In genomic region chrX:15116900-15117299, GRCh38 we compare ENCODE assay signal across 23 cellular contexts.
DNase-seq lines count a peak whose midpoint lies in the region; ATAC-seq, FAIRE-seq and TF ChIP-seq lines count a peak whose summit lies in the region.
"Had no signal": no experiment of that assay in that cellular context is flagged by ENCODE, and none has a peak within 500 bp of the region (broad histone marks: within the 10 kb centered on the region; RNA-seq: fewer than 3 reads in every experiment).

No MANE protein-coding gene starts in this region.

- H3K27me3 Mint-ChIP-seq in activated CD8-positive, alpha-beta memory T cell treated with anti-CD3 and anti-CD28 coated beads, Interleukin-2, amount 10 ng/mL, durations not matched to agents 7 days and 5 days: no peaks in the 10 kb centered on the region
- peaks cover 5% of the 10 kb centered on the region for H3K27me3 Mint-ChIP-seq in activated CD8-positive, alpha-beta T cell treated with anti-CD3 and anti-CD28 coated beads for 36 hours
- H3K27me3 Mint-ChIP-seq in endothelial cell (ENCODE audit: unreplicated experiment): no peaks in the 10 kb centered on the region

- POLR2A ChIA-PET in activated CD8-positive, alpha-beta T cell treated with anti-CD3 and anti-CD28 coated beads for 36 hours (lab: Charles Lee): no interaction called here

- H3K9me3 Mint-ChIP-seq in activated CD8-positive, alpha-beta memory T cell treated with anti-CD3 and anti-CD28 coated beads, Interleukin-2, amount 10 ng/mL, durations not matched to agents 7 days and 5 days (ENCODE audit: low read depth): no peaks in the 10 kb centered on the region
- no peaks in the 10 kb centered on the region for H3K9me3 Mint-ChIP-seq in activated CD8-positive, alpha-beta T cell treated with anti-CD3 and anti-CD28 coated beads for 36 hours
- no peaks in the 10 kb centered on the region for H3K9me3 Mint-ChIP-seq in endothelial cell (ENCODE audit: unreplicated experiment)

- peak; percentile 39 for ATAC-seq in activated CD8-positive, alpha-beta memory T cell treated with anti-CD3 and anti-CD28 coated beads, Interleukin-2, amount 10 ng/mL, durations not matched to agents 7 days and 5 days
- ATAC-seq in activated CD8-positive, alpha-beta T cell treated with anti-CD3 and anti-CD28 coated beads for 36 hours: peak; percentile 20
- no peak for ATAC-seq in HG03139 (IDR thresholded peaks at IDR 0.05; ENCODE audit: unreplicated experiment)
- no peak for ATAC-seq in GM18502 (IDR thresholded peaks at IDR 0.05; ENCODE audit: poor library complexity, unreplicated experiment)
- ATAC-seq in GM19328 (IDR thresholded peaks at IDR 0.05; ENCODE audit: unreplicated experiment): no peak
- ATAC-seq: PC-3 had no signal

- peaks cover 8% of the 10 kb centered on the region for H3K4me1 Mint-ChIP-seq in activated CD8-positive, alpha-beta memory T cell treated with anti-CD3 and anti-CD28 coated beads, Interleukin-2, amount 10 ng/mL, durations not matched to agents 7 days and 5 days
- peaks cover 3% of the 10 kb centered on the region for H3K4me1 Mint-ChIP-seq in activated CD8-positive, alpha-beta T cell treated with anti-CD3 and anti-CD28 coated beads for 36 hours (ENCODE audit: low read depth)
- H3K4me1 Mint-ChIP-seq in endothelial cell (ENCODE audit: unreplicated experiment): no peaks in the 10 kb centered on the region

- no peak for TF ChIP-seq CTCF in activated CD8-positive, alpha-beta T cell treated with anti-CD3 and anti-CD28 coated beads for 36 hours (IDR thresholded peaks at IDR 0.05)
- no peak for TF ChIP-seq CTCF in endothelial cell (IDR thresholded peaks at IDR 0.05; ENCODE audit: unreplicated experiment)

- H3K4me3 Mint-ChIP-seq in activated CD8-positive, alpha-beta memory T cell treated with anti-CD3 and anti-CD28 coated beads, Interleukin-2, amount 10 ng/mL, durations not matched to agents 7 days and 5 days: no peak overlapping the region
- no peak overlapping the region for H3K4me3 Mint-ChIP-seq in activated CD8-positive, alpha-beta T cell treated with anti-CD3 and anti-CD28 coated beads for 36 hours
- no peak overlapping the region for H3K4me3 Mint-ChIP-seq in endothelial cell (ENCODE audit: unreplicated experiment)

- DNase-seq in activated CD8-positive, alpha-beta memory T cell treated with anti-CD3 and anti-CD28 coated beads, Interleukin-2, amount 10 ng/mL, durations not matched to agents 7 days and 5 days: no peak
- DNase-seq in activated CD8-positive, alpha-beta memory T cell treated with anti-CD3 and anti-CD28 coated beads for 24 hours: no peak
- DNase-seq in GM18507 (ENCODE audit: extremely low spot score, insufficient read length, low read depth) (no peak), endothelial cell (ENCODE audit: low spot score) (no peak)
- no peak for DNase-seq in activated CD8-positive, alpha-beta T cell treated with anti-CD3 and anti-CD28 coated beads for 36 hours
- DNase-seq: Calu3; DMS79 treated with DMSO at 0.1 percent for 48 hours; GF-D8; HCEC 1CT; IMR-90; KG1; MG63; NCI-H2029; NCI-H446; NCI-H526; NCI-H82; NK-92 treated with Interleukin-12 subunit alpha and Interleukin-12 subunit beta, amount 100 ng/mL, for 24 hours; PC-3; Right ventricle myocardium superior had no signal

- intact Hi-C loops in activated CD8-positive, alpha-beta T cell treated with anti-CD3 and anti-CD28 coated beads for 36 hours (cut with micrococcal nuclease): no loop called here

- H3K36me3 Mint-ChIP-seq in activated CD8-positive, alpha-beta memory T cell treated with anti-CD3 and anti-CD28 coated beads, Interleukin-2, amount 10 ng/mL, durations not matched to agents 7 days and 5 days: peaks cover 2% of the 10 kb centered on the region
- H3K36me3 Mint-ChIP-seq in activated CD8-positive, alpha-beta T cell treated with anti-CD3 and anti-CD28 coated beads for 36 hours (ENCODE audit: low read depth): no peaks in the 10 kb centered on the region
- no peaks in the 10 kb centered on the region for H3K36me3 Mint-ChIP-seq in endothelial cell (ENCODE audit: low read depth, unreplicated experiment)

- CTCF ChIA-PET in activated CD8-positive, alpha-beta memory T cell treated with anti-CD3 and anti-CD28 coated beads, Interleukin-2, amount 10 ng/mL, durations not matched to agents 7 days and 5 days (lab: Charles Lee): no interaction called here
- CTCF ChIA-PET in activated CD8-positive, alpha-beta T cell treated with anti-CD3 and anti-CD28 coated beads for 36 hours (lab: Charles Lee): no interaction called here

- no peak overlapping the region for H3K27ac Mint-ChIP-seq in activated CD8-positive, alpha-beta memory T cell treated with anti-CD3 and anti-CD28 coated beads, Interleukin-2, amount 10 ng/mL, durations not matched to agents 7 days and 5 days
- H3K27ac Mint-ChIP-seq in activated CD8-positive, alpha-beta T cell treated with anti-CD3 and anti-CD28 coated beads for 36 hours: no peak overlapping the region
- H3K27ac Mint-ChIP-seq in endothelial cell (ENCODE audit: unreplicated experiment): peak overlapping the region; percentile 67

- peak; percentile 67 for FAIRE-seq in GM18507 (lab: Jason Lieb, UNC)
- FAIRE-seq: H1 had no signal

Comparison
In these comparisons a context has a peak if more than half of its experiments do, and no peak if none do; other contexts are left out.
1. ATAC-seq: peak in activated CD8-positive, alpha-beta memory T cell treated with anti-CD3 and anti-CD28 coated beads, Interleukin-2, amount 10 ng/mL, durations not matched to agents 7 days and 5 days (single experiment) and activated CD8-positive, alpha-beta T cell treated with anti-CD3 and anti-CD28 coated beads for 36 hours (single experiment); none in HG03139 (single experiment), GM18502 (single experiment) and GM19328 (single experiment).